Comparison of ENCODE assay signal across 8 cellular contexts in the genomic region with DNA sequence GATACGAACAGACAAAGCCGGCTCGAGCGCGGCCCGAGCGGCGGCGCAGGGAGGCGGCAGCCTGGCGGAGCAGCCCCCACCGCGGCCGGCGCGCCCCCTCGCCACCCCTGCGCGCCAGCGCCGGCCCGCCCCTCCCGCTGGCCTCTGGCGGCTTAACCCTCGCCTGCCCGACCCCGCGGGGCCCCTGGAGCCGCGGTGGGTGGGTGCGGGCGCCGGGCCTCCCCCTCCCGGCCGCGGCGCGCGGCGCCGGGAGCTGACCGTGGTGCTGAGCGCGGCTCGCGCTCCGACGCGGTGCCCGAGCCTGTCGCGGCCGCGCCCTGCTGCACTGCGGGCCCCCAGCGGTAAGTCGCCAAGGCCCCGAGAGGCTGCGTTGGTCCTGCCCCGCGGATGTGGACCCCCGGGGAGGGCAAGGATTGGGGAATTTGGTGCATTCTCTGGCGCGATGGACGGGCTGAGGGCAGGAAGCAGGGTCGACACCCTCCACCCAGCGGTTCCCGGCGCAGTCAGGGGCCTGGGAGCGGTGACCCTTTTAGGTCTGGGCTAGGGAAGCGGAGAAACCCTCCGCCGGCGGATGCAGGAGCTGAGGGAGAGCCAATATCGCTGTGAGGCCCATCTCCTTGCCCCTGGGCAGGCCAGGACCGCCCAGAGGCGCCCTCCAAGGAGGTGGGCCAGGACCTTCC. TPM values are rescaled to one million over a fixed set of nuclear protein-coding genes. Genes with fewer than 3 reads are reported as not detected.
DNase-seq lines count a peak whose midpoint lies in the region; ATAC-seq and TF ChIP-seq lines count a peak whose summit lies in the region.

No MANE protein-coding gene starts in this region.

- no peak for TF ChIP-seq CTCF in tibial nerve (IDR thresholded peaks at IDR 0.05)

- H3K23ac ChIP-seq in trophoblast cell (ENCODE audit: low read length) = no peak overlapping the region

- H3K4me2 ChIP-seq in trophoblast cell (ENCODE audit: low read length) = peak overlapping the region; percentile 96

- no peak overlapping the region for H4K12ac ChIP-seq in trophoblast cell (ENCODE audit: low read depth, low read length)

- TF ChIP-seq EP300 in tibial nerve (IDR thresholded peaks at IDR 0.05) = no peak

- H2BK5ac ChIP-seq in trophoblast cell (ENCODE audit: low read depth, low read length, poor library complexity) = no peak overlapping the region

- H3K4me3 ChIP-seq in trophoblast cell (ENCODE audit: low read depth, low read length) = peak overlapping the region; percentile 73
- H3K4me3 ChIP-seq in tibial nerve = peak overlapping the region in 1 of 4 donors; percentile 28

- H3K27ac ChIP-seq in trophoblast cell (ENCODE audit: low read depth, low read length) (no peak overlapping the region), tibial nerve (no peak overlapping the region)

- no peak overlapping the region for H4K91ac ChIP-seq in trophoblast cell (ENCODE audit: low read depth, low read length)

- no peak overlapping the region for H3K4ac ChIP-seq in trophoblast cell (ENCODE audit: low read depth, low read length)

- H3K9ac ChIP-seq in trophoblast cell (ENCODE audit: low read length) = no peak overlapping the region

- DNase-seq in AG08396 (ENCODE audit: low spot score) = peak; percentile 48
- peak; percentile 50 for DNase-seq in germinal center (ENCODE audit: low spot score)
- peak in 1 of 2 donors; percentile 58 for DNase-seq in trophoblast cell
- no peak for DNase-seq in amniotic stem cell (lab: John Stamatoyannopoulos, UW)
- DNase-seq in tibial nerve (ENCODE audit: low spot score in 2 of 2) = no peak

- TF ChIP-seq POLR2A in tibial nerve (IDR thresholded peaks at IDR 0.05) = no peak

- no peaks in the 10 kb centered on the region for H3K79me1 ChIP-seq in trophoblast cell (ENCODE audit: low read length)

- H3K36me3 ChIP-seq in trophoblast cell (ENCODE audit: control insufficient read depth in 1 of 2, insufficient read depth in 2 of 2, low read length in 2 of 2) (no peaks in the 10 kb centered on the region), tibial nerve (no peaks in the 10 kb centered on the region)

- H2AK5ac ChIP-seq in trophoblast cell (ENCODE audit: low read length) = no peak overlapping the region

- peaks cover 20% of the 10 kb centered on the region for H3K27me3 ChIP-seq in trophoblast cell (ENCODE audit: insufficient read depth, low read length)
- peaks cover 0 to 45% of the 10 kb centered on the region in 2 donors for H3K27me3 ChIP-seq in tibial nerve

- peaks cover 3 to 5% of the 10 kb centered on the region in 2 experiments for H3K4me1 ChIP-seq in trophoblast cell (ENCODE audit: control insufficient read depth in 1 of 2, insufficient read depth in 2 of 2, low read length in 2 of 2)
- peaks cover 0 to 13% (median 0%) of the 10 kb centered on the region in 4 donors for H3K4me1 ChIP-seq in tibial nerve

- no peaks in the 10 kb centered on the region for H3K79me2 ChIP-seq in trophoblast cell (ENCODE audit: control insufficient read depth, insufficient read depth, low read length, poor library complexity)

- peaks cover 1% of the 10 kb centered on the region for H3K9me3 ChIP-seq in trophoblast cell (ENCODE audit: insufficient read depth, low read depth, low read length)
- no peaks in the 10 kb centered on the region for H3K9me3 ChIP-seq in tibial nerve

- no peak overlapping the region for H2BK12ac ChIP-seq in trophoblast cell (ENCODE audit: low read length)

- no peak overlapping the region for H2AFZ ChIP-seq in trophoblast cell (ENCODE audit: insufficient read depth, low read length, poor library complexity)

- WGBS in trophoblast cell (ENCODE audit: extremely low coverage, insufficient coverage, insufficient read length) = no CpG with 5 or more reads among the region's 77 CpGs
- 5 to 7% methylated on average over 18 to 33 of the region's 77 CpGs for WGBS in tibial nerve, 2 donors

- H4K8ac ChIP-seq in trophoblast cell (ENCODE audit: low read depth, low read length) = no peak overlapping the region

- no peak overlapping the region for H3K14ac ChIP-seq in trophoblast cell (ENCODE audit: low read length)

- ATAC-seq in GM19395 (IDR thresholded peaks at IDR 0.05; ENCODE audit: unreplicated experiment) (peak; percentile 44), SK-N-SH treated with all-trans-retinoic acid at 6 μM for 48 hours (peak; percentile 87), HG03521 (IDR thresholded peaks at IDR 0.05; ENCODE audit: unreplicated experiment) (no peak)

- H2BK120ac ChIP-seq in trophoblast cell (ENCODE audit: insufficient read depth, low read length, poor library complexity) = no peak overlapping the region

- H3K18ac ChIP-seq in trophoblast cell (ENCODE audit: low read length) = no peak overlapping the region

TF ChIP-seq in SK-N-SH treated with all-trans-retinoic acid at 6 μM for 48 hours, 23 proteins besides CTCF, POLR2A, EP300 and RAD21:
- TF ChIP-seq BACH2 (CRISPR knock-in tag; IDR thresholded peaks at IDR 0.05; ENCODE audit: borderline replicate concordance) (no peak), ZC3H10 (CRISPR knock-in tag; IDR thresholded peaks at IDR 0.05) (no peak), ZNF8 (CRISPR knock-in tag; IDR thresholded peaks at IDR 0.05) (no peak)
- TF ChIP-seq, protein P1, sequence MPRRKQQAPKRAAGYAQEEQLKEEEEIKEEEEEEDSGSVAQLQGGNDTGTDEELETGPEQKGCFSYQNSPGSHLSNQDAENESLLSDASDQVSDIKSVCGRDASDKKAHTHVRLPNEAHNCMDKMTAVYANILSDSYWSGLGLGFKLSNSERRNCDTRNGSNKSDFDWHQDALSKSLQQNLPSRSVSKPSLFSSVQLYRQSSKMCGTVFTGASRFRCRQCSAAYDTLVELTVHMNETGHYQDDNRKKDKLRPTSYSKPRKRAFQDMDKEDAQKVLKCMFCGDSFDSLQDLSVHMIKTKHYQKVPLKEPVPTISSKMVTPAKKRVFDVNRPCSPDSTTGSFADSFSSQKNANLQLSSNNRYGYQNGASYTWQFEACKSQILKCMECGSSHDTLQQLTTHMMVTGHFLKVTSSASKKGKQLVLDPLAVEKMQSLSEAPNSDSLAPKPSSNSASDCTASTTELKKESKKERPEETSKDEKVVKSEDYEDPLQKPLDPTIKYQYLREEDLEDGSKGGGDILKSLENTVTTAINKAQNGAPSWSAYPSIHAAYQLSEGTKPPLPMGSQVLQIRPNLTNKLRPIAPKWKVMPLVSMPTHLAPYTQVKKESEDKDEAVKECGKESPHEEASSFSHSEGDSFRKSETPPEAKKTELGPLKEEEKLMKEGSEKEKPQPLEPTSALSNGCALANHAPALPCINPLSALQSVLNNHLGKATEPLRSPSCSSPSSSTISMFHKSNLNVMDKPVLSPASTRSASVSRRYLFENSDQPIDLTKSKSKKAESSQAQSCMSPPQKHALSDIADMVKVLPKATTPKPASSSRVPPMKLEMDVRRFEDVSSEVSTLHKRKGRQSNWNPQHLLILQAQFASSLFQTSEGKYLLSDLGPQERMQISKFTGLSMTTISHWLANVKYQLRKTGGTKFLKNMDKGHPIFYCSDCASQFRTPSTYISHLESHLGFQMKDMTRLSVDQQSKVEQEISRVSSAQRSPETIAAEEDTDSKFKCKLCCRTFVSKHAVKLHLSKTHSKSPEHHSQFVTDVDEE (CRISPR knock-in tag; IDR thresholded peaks at IDR 0.05) = no peak

RNA-seq across cellular contexts. Expression of a gene that starts 0.8 kb away (rescaled TPM):
- not detected in 2 replicates for polyA plus RNA-seq in trophoblast cell (2013)
- total RNA-seq in tibial nerve = not detected

RNA-seq across cellular contexts. Expression of a gene that starts 27.3 kb away (rescaled TPM):
- polyA plus RNA-seq in trophoblast cell (2013) = not detected in 2 replicates
- total RNA-seq in tibial nerve = not detected

Comparison
In these comparisons a context has a peak if more than half of its experiments do, and no peak if none do; other contexts are left out.
1. DNase-seq: peak in AG08396 (single experiment) and germinal center (single experiment); none in amniotic stem cell (single experiment) and tibial nerve (0 of 2).